In genomic region chr3:124907957-124908356, GRCh38 we compare ENCODE assay signal across 36 cellular contexts. TPM values are rescaled to one million over a fixed set of nuclear protein-coding genes. Genes with fewer than 3 reads are reported as not detected.
"Had no signal": no experiment of that assay in that cellular context is flagged by ENCODE, and none has a peak within 500 bp of the region (broad histone marks: within the 10 kb centered on the region; RNA-seq: fewer than 3 reads in every experiment).

No MANE protein-coding gene starts in this region.

- H3K27me3 ChIP-seq: ascending aorta, cardiac muscle cell, colonic mucosa, gastroesophageal sphincter, left lung, ovary, stomach, thyroid gland, upper lobe of left lung, vagina had no signal

- H3K4me3 ChIP-seq: ascending aorta, cardiac muscle cell, colonic mucosa, gastroesophageal sphincter, left lung, lower lobe of right lung, mucosa of descending colon, ovary, prostate gland, stomach, thyroid gland, upper lobe of left lung, vagina had no signal

- H3K9me3 ChIP-seq: ascending aorta, colonic mucosa, gastroesophageal sphincter, left lung, lower lobe of right lung, mucosa of descending colon, ovary, prostate gland, stomach, thyroid gland, upper lobe of left lung, vagina had no signal

- H3K36me3 Mint-ChIP-seq: activated naive CD4-positive, alpha-beta T cell treated with anti-CD3 and anti-CD28 coated beads, Interleukin-2, amount 10 ng/mL, durations not matched to agents 7 days and 5 days; activated naive CD8-positive, alpha-beta T cell treated with anti-CD3 and anti-CD28 coated beads, Interleukin-2, amount 10 ng/mL, durations not matched to agents 7 days and 5 days; brain; stimulated activated naive B cell treated with anti-CD40 and anti-IgM and Interleukin-4, amounts not matched to agents 10 μg/mL and 1 μg/mL and 100 μg/mL, for 72 hours had no signal

- H3K4me1 Mint-ChIP-seq: activated naive CD4-positive, alpha-beta T cell treated with anti-CD3 and anti-CD28 coated beads, Interleukin-2, amount 10 ng/mL, durations not matched to agents 7 days and 5 days; activated naive CD8-positive, alpha-beta T cell treated with anti-CD3 and anti-CD28 coated beads, Interleukin-2, amount 10 ng/mL, durations not matched to agents 7 days and 5 days; brain; nephron; stimulated activated naive B cell treated with anti-CD40 and anti-IgM and Interleukin-4, amounts not matched to agents 10 μg/mL and 1 μg/mL and 100 μg/mL, for 72 hours had no signal

- H3K27ac Mint-ChIP-seq: activated naive CD4-positive, alpha-beta T cell treated with anti-CD3 and anti-CD28 coated beads, Interleukin-2, amount 10 ng/mL, durations not matched to agents 7 days and 5 days; activated naive CD8-positive, alpha-beta T cell treated with anti-CD3 and anti-CD28 coated beads, Interleukin-2, amount 10 ng/mL, durations not matched to agents 7 days and 5 days; activated T-cell treated with anti-CD3 and anti-CD28 coated beads, Interleukin-2, amount 50 U/mL, for 24 hours; brain; nephron; stimulated activated naive B cell treated with anti-CD40 and anti-IgM and Interleukin-4, amounts not matched to agents 10 μg/mL and 1 μg/mL and 100 μg/mL, for 72 hours; T-helper 1 cell treated with Interleukin-12 subunit alpha and Interleukin-12 subunit beta and Interleukin-4 antibody, amounts not matched to agents 30 μg/mL and 1 μg/mL, for 36 hours had no signal

- H3K9me3 Mint-ChIP-seq: activated naive CD4-positive, alpha-beta T cell treated with anti-CD3 and anti-CD28 coated beads, Interleukin-2, amount 10 ng/mL, durations not matched to agents 7 days and 5 days; activated naive CD8-positive, alpha-beta T cell treated with anti-CD3 and anti-CD28 coated beads, Interleukin-2, amount 10 ng/mL, durations not matched to agents 7 days and 5 days; activated T-cell treated with anti-CD3 and anti-CD28 coated beads, Interleukin-2, amount 50 U/mL, for 24 hours; nephron; stimulated activated naive B cell treated with anti-CD40 and anti-IgM and Interleukin-4, amounts not matched to agents 10 μg/mL and 1 μg/mL and 100 μg/mL, for 72 hours; T-helper 1 cell treated with Interleukin-12 subunit alpha and Interleukin-12 subunit beta and Interleukin-4 antibody, amounts not matched to agents 30 μg/mL and 1 μg/mL, for 36 hours had no signal

- H3K27ac ChIP-seq: ascending aorta, cardiac muscle cell, colonic mucosa, gastroesophageal sphincter, left lung, lower lobe of right lung, ovary, prostate gland, stomach, thyroid gland, upper lobe of left lung, vagina, VCaP had no signal

- H3K4me1 ChIP-seq: ascending aorta, colonic mucosa, gastroesophageal sphincter, left lung, lower lobe of right lung, prostate gland, stomach, thyroid gland, upper lobe of left lung, vagina had no signal

- H3K4me3 Mint-ChIP-seq: activated naive CD4-positive, alpha-beta T cell treated with anti-CD3 and anti-CD28 coated beads, Interleukin-2, amount 10 ng/mL, durations not matched to agents 7 days and 5 days; activated naive CD8-positive, alpha-beta T cell treated with anti-CD3 and anti-CD28 coated beads, Interleukin-2, amount 10 ng/mL, durations not matched to agents 7 days and 5 days; activated T-cell treated with anti-CD3 and anti-CD28 coated beads, Interleukin-2, amount 50 U/mL, for 24 hours; brain; nephron; stimulated activated naive B cell treated with anti-CD40 and anti-IgM and Interleukin-4, amounts not matched to agents 10 μg/mL and 1 μg/mL and 100 μg/mL, for 72 hours; T-helper 1 cell treated with Interleukin-12 subunit alpha and Interleukin-12 subunit beta and Interleukin-4 antibody, amounts not matched to agents 30 μg/mL and 1 μg/mL, for 36 hours had no signal

- DNase-seq: activated CD4-positive, alpha-beta T cell treated with anti-CD3 and anti-CD28 coated beads for 48 hours; activated CD4-positive, alpha-beta T cell treated with anti-CD3 and anti-CD28 coated beads, Interleukin-2, amount 50 U/mL, for 48 hours; activated CD8-positive, alpha-beta memory T cell treated with anti-CD3 and anti-CD28 coated beads, Interleukin-2, amount 50 U/mL, for 4 hours; activated gamma-delta T cell; activated naive CD4-positive, alpha-beta T cell treated with anti-CD3 and anti-CD28 coated beads, Interleukin-2, amount 10 ng/mL, durations not matched to agents 7 days and 5 days; activated naive CD8-positive, alpha-beta T cell treated with anti-CD3 and anti-CD28 coated beads, Interleukin-2, amount 10 ng/mL, durations not matched to agents 7 days and 5 days; activated T-cell treated with anti-CD3 and anti-CD28 coated beads, Interleukin-2, amount 50 U/mL, for 24 hours; cerebellar nuclear complex; colonic mucosa; effector CD8-positive, alpha-beta T cell; erythroblast; head of caudate nucleus; hippocampal formation; left lung; lower lobe of right lung; mucosa of descending colon; ovary; retina; stimulated activated CD4-positive, alpha-beta T cell treated with anti-CD3 and anti-CD28 coated beads, Interleukin-15, amount 100 ng/mL, for 24 hours; stimulated activated CD4-positive, alpha-beta T cell treated with anti-CD3 and anti-CD28 coated beads, Interleukin-2, amount 100 ng/mL, for 24 hours; stimulated activated naive B cell treated with anti-CD40 and anti-IgM and Interleukin-4, amounts not matched to agents 10 μg/mL and 1 μg/mL and 100 μg/mL, for 72 hours; stomach; T-helper 9 cell; thyroid gland; upper lobe of left lung had no signal

- H3K36me3 ChIP-seq: ascending aorta, cardiac muscle cell, gastroesophageal sphincter, left lung, lower lobe of right lung, ovary, prostate gland, thyroid gland, upper lobe of left lung, vagina had no signal

RNA-seq across cellular contexts. Expression of gene MUC13, which starts 26.6 kb away (rescaled TPM):
- total RNA-seq: activated CD8-positive, alpha-beta memory T cell treated with anti-CD3 and anti-CD28 coated beads for 36 hours; activated naive CD8-positive, alpha-beta T cell treated with anti-CD3 and anti-CD28 coated beads, Interleukin-2, amount 10 ng/mL, durations not matched to agents 7 days and 5 days; ascending aorta; cardiac muscle cell; dermis microvascular lymphatic vessel endothelial cell; gastroesophageal sphincter; thyroid gland; vagina had no signal
